ENCODE assay signal across 26 cellular contexts in genomic region chr7:27602766-27603165, GRCh38. TPM values are rescaled to one million over a fixed set of nuclear protein-coding genes. Genes with fewer than 3 reads are reported as not detected.
DNase-seq lines count a peak whose midpoint lies in the region; ATAC-seq and TF ChIP-seq lines count a peak whose summit lies in the region.
"Had no signal": no experiment of that assay in that cellular context is flagged by ENCODE, and none has a peak within 500 bp of the region (broad histone marks: within the 10 kb centered on the region; RNA-seq: fewer than 3 reads in every experiment).

No MANE protein-coding gene starts in this region.

- no peak overlapping the region for H3K23ac ChIP-seq in neuronal stem cell (ENCODE audit: low read depth, low read length, poor library complexity)

- H2BK15ac ChIP-seq in neuronal stem cell (ENCODE audit: low read length): no peak overlapping the region

- no peaks in the 10 kb centered on the region for H3K79me1 ChIP-seq in neuronal stem cell (ENCODE audit: low read depth, low read length)

- H3K18ac ChIP-seq in neuronal stem cell (ENCODE audit: low read length): no peak overlapping the region

- no peak overlapping the region for H2AK5ac ChIP-seq in neuronal stem cell (ENCODE audit: low read depth, low read length)

- no peaks in the 10 kb centered on the region for H3K36me3 ChIP-seq in neuronal stem cell (replicated peaks in 1 of 2; ENCODE audit: control insufficient read depth in 2 of 2, insufficient read depth in 2 of 2, low read length in 2 of 2)
- H3K36me3 ChIP-seq in upper lobe of right lung: no peaks in the 10 kb centered on the region
- H3K36me3 ChIP-seq: MG63, stomach, tibial nerve had no signal

- H3K4me3 ChIP-seq in neuronal stem cell (ENCODE audit: low read length in 2 of 2) (peak overlapping the region in 1 of 2 donors; percentile 5), upper lobe of right lung (no peak overlapping the region)
- H3K4me3 ChIP-seq: body of pancreas, dorsolateral prefrontal cortex, K562, MG63, stomach, tibial nerve had no signal

- H4K91ac ChIP-seq in neuronal stem cell (ENCODE audit: low read depth, low read length, poor library complexity): no peak overlapping the region

- peak overlapping the region; percentile 31 for H2AFZ ChIP-seq in neuronal stem cell (ENCODE audit: low read length)

- H3K27me3 ChIP-seq in neuronal stem cell (ENCODE audit: control insufficient read depth in 3 of 3, insufficient read depth in 3 of 3, low read depth in 1 of 3, low read length in 3 of 3): no peaks in the 10 kb centered on the region
- H3K27me3 ChIP-seq in upper lobe of right lung: no peaks in the 10 kb centered on the region
- H3K27me3 ChIP-seq: body of pancreas, dorsolateral prefrontal cortex, MG63, stomach, tibial nerve had no signal

- no peak for TF ChIP-seq CTCF in VCaP (conservative IDR thresholded peaks at IDR 0.05)
- TF ChIP-seq CTCF in upper lobe of right lung (IDR thresholded peaks at IDR 0.05): no peak

- H3K14ac ChIP-seq in neuronal stem cell (ENCODE audit: low read length): no peak overlapping the region

- peak overlapping the region; percentile 36; the same call in 1 of the 2 replicates for H3K27ac ChIP-seq in VCaP
- no peak overlapping the region for H3K27ac ChIP-seq in neuronal stem cell (replicated peaks; ENCODE audit: low read length)
- H3K27ac ChIP-seq in upper lobe of right lung: no peak overlapping the region
- H3K27ac ChIP-seq: body of pancreas, dorsolateral prefrontal cortex, stomach, tibial nerve had no signal

- no peak overlapping the region for H2BK5ac ChIP-seq in neuronal stem cell (ENCODE audit: low read length)

- H3K9me3 ChIP-seq in neuronal stem cell (replicated peaks in 1 of 2; ENCODE audit: control insufficient read depth in 2 of 2, insufficient read depth in 1 of 2, low read depth in 1 of 2, low read length in 2 of 2) (no peaks in the 10 kb centered on the region), upper lobe of right lung (no peaks in the 10 kb centered on the region)
- H3K9me3 ChIP-seq: body of pancreas, MG63, stomach, tibial nerve had no signal

- POLR2A ChIA-PET in HEK293T (lab: Yijun Ruan, JAX): no interaction called here

- ATAC-seq in upper lobe of right lung: no peak
- ATAC-seq: body of pancreas, K562, left colon had no signal

- DNase-seq in NCI-H82 (lab: John Stamatoyannopoulos, UW) (peak; percentile 7), NCI-H82 treated with DMSO at 0.1 percent for 48 hours (lab: John Stamatoyannopoulos, UW; ENCODE audit: unreplicated experiment) (no peak), iPS DF 4.7 (ENCODE audit: extremely low read depth, low spot score) (peak; percentile 62), neuronal stem cell (ENCODE audit: low spot score) (no peak), SKM-1 (lab: John Stamatoyannopoulos, UW; ENCODE audit: unreplicated experiment) (no peak), HEK293T (ENCODE audit: extremely low spot score) (no peak), upper lobe of right lung (no peak)
- DNase-seq: activated CD4-positive, alpha-beta T cell treated with anti-CD3 and anti-CD28 coated beads, Interleukin-2, amount 10 ng/mL, durations not matched to agents 24 days and 14 days; activated naive CD4-positive, alpha-beta T cell treated with Interleukin-2 at 50 U/mL for 16 hours; AML-193; body of pancreas; CD4-positive, alpha-beta T cell; dorsolateral prefrontal cortex; EL; immature natural killer cell; left colon; MG63; naive B cell; NCI-H1417; NCI-H2081; NCI-H774; stimulated activated CD8-positive, alpha-beta memory T cell treated with anti-CD3 and anti-CD28 coated beads, Interleukin-4, amount 100 ng/mL, for 48 hours; stomach had no signal

- H3K9ac ChIP-seq in neuronal stem cell (ENCODE audit: low read depth, low read length, poor library complexity): no peak overlapping the region

- no peak overlapping the region for H2BK12ac ChIP-seq in neuronal stem cell (ENCODE audit: low read length)

- intact Hi-C loops in upper lobe of right lung (cut with DNase I): no loop called here

- no peak overlapping the region for H3K4me2 ChIP-seq in neuronal stem cell (ENCODE audit: insufficient read depth, low read length, poor library complexity, severe bottlenecking)

- H3K4ac ChIP-seq in neuronal stem cell (ENCODE audit: low read length): no peak overlapping the region

- H3K4me1 ChIP-seq in neuronal stem cell (ENCODE audit: control insufficient read depth in 2 of 2, insufficient read depth in 1 of 2, low read depth in 1 of 2, low read length in 2 of 2): peaks cover 3 to 26% of the 10 kb centered on the region in 2 donors
- H3K4me1 ChIP-seq in upper lobe of right lung: no peaks in the 10 kb centered on the region
- H3K4me1 ChIP-seq: body of pancreas had no signal

- no peak overlapping the region for H4K8ac ChIP-seq in neuronal stem cell (ENCODE audit: low read depth, low read length)

- no peak overlapping the region for H2BK120ac ChIP-seq in neuronal stem cell (ENCODE audit: low read depth, low read length)

- WGBS in neuronal stem cell (ENCODE audit: extremely low coverage in 2 of 2, insufficient read length in 2 of 2, insufficient replicate concordance in 1 of 2), 2 donors: no CpG with 5 or more reads among the region's 4 CpGs

- CTCF ChIA-PET in HEK293T (lab: Yijun Ruan, JAX): interaction anchor here (0.6 kb wide), 1 partner anchor 1729 kb away, joined by 4 read pairs; no protein-coding TSS in a partner anchor

TF ChIP-seq in HEK293T, 16 proteins besides CTCF, POLR2A, EP300 and RAD21:
- TF ChIP-seq BHLHE40 (IDR thresholded peaks at IDR 0.05; ENCODE audit: borderline replicate concordance) (no peak), L3MBTL2 (conservative IDR thresholded peaks at IDR 0.05) (no peak)

RNA-seq across cellular contexts. Expression of gene HIBADH, which starts 59.9 kb away (rescaled TPM):
- 37.4 TPM for polyA plus RNA-seq in neuronal stem cell (2013, experiment 1 of 2)
- 38.3 TPM for polyA plus RNA-seq in neuronal stem cell (2013, experiment 2 of 2)
- 23.7 TPM for total RNA-seq in upper lobe of right lung

Comparison
In these comparisons a context has a peak if more than half of its experiments do, and no peak if none do; other contexts are left out.
1. DNase-seq: peak in NCI-H82 (single experiment) and iPS DF 4.7 (single experiment); none in NCI-H82 treated with DMSO at 0.1 percent for 48 hours (single experiment), neuronal stem cell (single experiment), SKM-1 (single experiment), HEK293T (single experiment) and upper lobe of right lung (single experiment).